Comparison of ENCODE assay signal across 21 cellular contexts in genomic region chr17:10022416-10022815, GRCh38.
DNase-seq lines count a peak whose midpoint lies in the region; ATAC-seq and TF ChIP-seq lines count a peak whose summit lies in the region.
"Had no signal": no experiment of that assay in that cellular context is flagged by ENCODE, and none has a peak within 500 bp of the region (broad histone marks: within the 10 kb centered on the region; RNA-seq: fewer than 3 reads in every experiment).

No MANE protein-coding gene starts in this region.

- no peaks in the 10 kb centered on the region for H4K20me1 ChIP-seq in GM23338 (replicated peaks; ENCODE audit: insufficient read depth)
- H4K20me1 ChIP-seq in PC-3 (ENCODE audit: low read length): no peaks in the 10 kb centered on the region

- no peak overlapping the region for H3K9ac ChIP-seq in PC-3 (ENCODE audit: low read length)

- H3K9me3 ChIP-seq in stomach: no peaks in the 10 kb centered on the region
- no peaks in the 10 kb centered on the region for H3K9me3 ChIP-seq in PC-3 (ENCODE audit: low read length)
- H3K9me3 ChIP-seq: prostate gland, testis had no signal

- H3K4me3 ChIP-seq in GM23338 (no peak overlapping the region), stomach (no peak overlapping the region), PC-3 (ENCODE audit: low read length) (no peak overlapping the region)
- H3K4me3 ChIP-seq: lung, prostate gland, testis had no signal

- BruUV-seq in PC-3 (replicated peaks; lab: Mats Ljungman, UMichigan): no TSS peak

- H3K4me1 ChIP-seq in GM23338 (ENCODE audit: insufficient read depth): no peaks in the 10 kb centered on the region; the same call in 1 of the 2 replicates
- H3K4me1 ChIP-seq in stomach: peaks cover 0 to 51% (median 10%) of the 10 kb centered on the region in 4 donors
- no peaks in the 10 kb centered on the region for H3K4me1 ChIP-seq in PC-3 (ENCODE audit: insufficient read depth, low read length)
- H3K4me1 ChIP-seq: prostate gland had no signal

- H3K27ac Mint-ChIP-seq in GM23338: no peak overlapping the region
- H3K27ac Mint-ChIP-seq: activated CD4-positive, alpha-beta T cell treated with anti-CD3 and anti-CD28 coated beads, Interleukin-2, amount 10 ng/mL, durations not matched to agents 24 days and 14 days; CD8-positive, alpha-beta memory T cell had no signal

- TF ChIP-seq CTCF in GM23338 (conservative IDR thresholded peaks at IDR 0.05; ENCODE audit: low read depth in 2 of 2) (no peak), stomach (IDR thresholded peaks at IDR 0.05) (no peak), PC-3 (conservative IDR thresholded peaks at IDR 0.05; ENCODE audit: low read depth, low read length) (no peak)

- no peaks in the 10 kb centered on the region for H3K9me3 Mint-ChIP-seq in GM23338
- H3K9me3 Mint-ChIP-seq: activated CD4-positive, alpha-beta T cell treated with anti-CD3 and anti-CD28 coated beads, Interleukin-2, amount 10 ng/mL, durations not matched to agents 24 days and 14 days; CD8-positive, alpha-beta memory T cell; naive B cell had no signal

- ATAC-seq in GM23338 (no peak), left ventricle myocardium superior (peak; percentile 80), GM19023 (IDR thresholded peaks at IDR 0.05; ENCODE audit: unreplicated experiment) (no peak), PC-3 (no peak)
- ATAC-seq: esophagus mucosa had no signal

- no peak for TF ChIP-seq EP300 in stomach (IDR thresholded peaks at IDR 0.05)

- H3K4me3 Mint-ChIP-seq in GM23338: no peak overlapping the region
- H3K4me3 Mint-ChIP-seq: activated CD4-positive, alpha-beta T cell treated with anti-CD3 and anti-CD28 coated beads, Interleukin-2, amount 10 ng/mL, durations not matched to agents 24 days and 14 days; CD8-positive, alpha-beta memory T cell had no signal

- H3F3A ChIP-seq in GM23338 (replicated peaks; ENCODE audit: low read depth) (no peaks in the 10 kb centered on the region), PC-3 (ENCODE audit: low read length, unreplicated experiment) (no peaks in the 10 kb centered on the region)

- DNase-seq in GM23338 (ENCODE audit: low spot score) (no peak), SK-MEL-5 (ENCODE audit: low read depth, low spot score) (peak; percentile 47), left ventricle myocardium superior (peak; percentile 40), posterior cingulate gyrus (peak in 8 of 10 donors; percentile 44 to 93 (median 68)), stomach (no peak), NCI-H2107 treated with DMSO at 0.1 percent for 48 hours (lab: John Stamatoyannopoulos, UW; ENCODE audit: unreplicated experiment) (no peak), PC-3 (no peak)
- DNase-seq: activated CD4-positive, alpha-beta T cell treated with anti-CD3 and anti-CD28 coated beads, Interleukin-2, amount 10 ng/mL, durations not matched to agents 24 days and 14 days; CD8-positive, alpha-beta memory T cell; DMS79; effector CD8-positive, alpha-beta T cell; KG1; naive B cell; NCI-H1105; NCI-H2081 treated with DMSO at 0.1 percent for 48 hours; NCI-H510A; testis had no signal

- in situ Hi-C loops in SK-MEL-5 (cut with HindIII; ENCODE audit: low pct_unique_long_range_greater_than_20kb, low sequenced_read_pairs): no loop called here

- TF ChIP-seq POLR2A in stomach (IDR thresholded peaks at IDR 0.05): no peak

- peaks cover 31% of the 10 kb centered on the region; the same call in 2 of the 3 replicates for H3K4me1 Mint-ChIP-seq in GM23338
- H3K4me1 Mint-ChIP-seq: activated CD4-positive, alpha-beta T cell treated with anti-CD3 and anti-CD28 coated beads, Interleukin-2, amount 10 ng/mL, durations not matched to agents 24 days and 14 days had no signal

- peaks cover 12% of the 10 kb centered on the region for H3K27me3 Mint-ChIP-seq in GM23338 (ENCODE audit: insufficient read depth, low read depth, poor library complexity)
- H3K27me3 Mint-ChIP-seq: activated CD4-positive, alpha-beta T cell treated with anti-CD3 and anti-CD28 coated beads, Interleukin-2, amount 10 ng/mL, durations not matched to agents 24 days and 14 days; naive B cell had no signal

- H2AFZ ChIP-seq in GM23338 (no peak overlapping the region), PC-3 (ENCODE audit: low read length) (no peak overlapping the region)

- no peaks in the 10 kb centered on the region for H3K36me3 ChIP-seq in GM23338 (ENCODE audit: insufficient read depth)
- no peaks in the 10 kb centered on the region for H3K36me3 ChIP-seq in stomach
- H3K36me3 ChIP-seq in PC-3 (ENCODE audit: low read depth, low read length): no peaks in the 10 kb centered on the region
- H3K36me3 ChIP-seq: prostate gland had no signal

- H3K4me2 ChIP-seq in GM23338 (no peak overlapping the region), PC-3 (ENCODE audit: low read length) (no peak overlapping the region)

- no peak overlapping the region for H3K27ac ChIP-seq in GM23338 (ENCODE audit: low read depth)
- H3K27ac ChIP-seq in stomach: peak overlapping the region in 1 of 5 donors; percentile 1
- no peak overlapping the region for H3K27ac ChIP-seq in PC-3 (ENCODE audit: low read length)
- H3K27ac ChIP-seq: prostate gland, testis had no signal

- no peaks in the 10 kb centered on the region for H3K79me2 ChIP-seq in GM23338 (replicated peaks; ENCODE audit: insufficient read depth)
- no peaks in the 10 kb centered on the region for H3K79me2 ChIP-seq in PC-3 (ENCODE audit: low read length)

- H3K36me3 Mint-ChIP-seq in GM23338 (ENCODE audit: low read depth): no peaks in the 10 kb centered on the region; the same call in 2 of the 3 replicates
- H3K36me3 Mint-ChIP-seq: CD8-positive, alpha-beta memory T cell; naive B cell had no signal

- POLR2A ChIA-PET in PC-3 (lab: Charles Lee; ENCODE audit: unreplicated experiment): no interaction called here

- H3K9me2 ChIP-seq in GM23338 (ENCODE audit: insufficient read depth) (0 out of 2 replicates have a peak, but pooled peaks cover 3% of the 10 kb centered on the region), PC-3 (replicated peaks; ENCODE audit: low read length) (no peaks in the 10 kb centered on the region)

- CTCF ChIA-PET in PC-3 (lab: Charles Lee): no interaction called here

- intact Hi-C loops in left ventricle myocardium superior (cut with micrococcal nuclease): no loop called here
- intact Hi-C loops in posterior cingulate gyrus (cut with DNase I): no loop called here
- intact Hi-C loops in stomach (cut with DNase I; ENCODE audit: low total_unique reads): no loop called here
- intact Hi-C loops in PC-3 (cut with micrococcal nuclease): no loop called here

- WGBS in stomach, 5 donors: 83 to 91% (median 84%) methylated on average over 10 to 13 of the region's 13 CpGs

- H3K27me3 ChIP-seq in GM23338 (ENCODE audit: insufficient read depth) (no peaks in the 10 kb centered on the region), stomach (peaks cover 0 to 6% (median 0%) of the 10 kb centered on the region in 3 donors), PC-3 (ENCODE audit: low read length) (peaks cover 29% of the 10 kb centered on the region)
- H3K27me3 ChIP-seq: testis had no signal

TF ChIP-seq in GM23338, 12 proteins besides CTCF, POLR2A, EP300 and RAD21 (continues in another document):
- TF ChIP-seq REST (IDR thresholded peaks at IDR 0.05; ENCODE audit: unreplicated experiment): peak; percentile 48

Comparison
In these comparisons a context has a peak if more than half of its experiments do, and no peak if none do; other contexts are left out.
1. DNase-seq: peak in SK-MEL-5 (single experiment), left ventricle myocardium superior (single experiment) and posterior cingulate gyrus (8 of 10); none in GM23338 (single experiment), stomach (single experiment), NCI-H2107 treated with DMSO at 0.1 percent for 48 hours (single experiment) and PC-3 (single experiment).